In the genomic region with DNA sequence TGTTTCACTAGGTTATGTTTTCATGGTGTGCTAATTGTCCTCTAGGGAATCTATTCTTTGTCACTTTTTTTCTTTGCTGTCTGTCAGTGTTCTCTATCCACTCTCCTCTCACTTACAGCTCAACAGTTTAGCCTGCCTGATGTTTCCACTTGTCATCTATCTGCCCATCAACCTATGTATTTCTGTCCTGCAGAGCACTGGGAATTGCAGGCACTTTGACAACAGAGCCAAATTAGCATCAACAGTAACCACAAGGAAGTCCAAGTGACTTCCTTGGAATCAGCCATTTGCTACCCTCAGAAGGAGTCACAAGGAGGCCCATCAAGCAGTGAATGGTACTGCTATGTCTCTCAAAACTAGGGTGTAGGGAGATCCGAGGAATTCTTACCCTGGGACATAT, we compare ENCODE assay signal across 27 cellular contexts.
"Had no signal": no experiment of that assay in that cellular context is flagged by ENCODE, and none has a peak within 500 bp of the region (broad histone marks: within the 10 kb centered on the region; RNA-seq: fewer than 3 reads in every experiment).

No MANE protein-coding gene starts in this region.

- H3K36me3 Mint-ChIP-seq: immature natural killer cell had no signal

- H3K4me1 Mint-ChIP-seq: immature natural killer cell had no signal

- ATAC-seq: effector memory CD8-positive, alpha-beta T cell; esophagus mucosa; gastrocnemius medialis; heart left ventricle; left colon; left lobe of liver; lower lobe of right lung had no signal

- H3K27ac Mint-ChIP-seq: dendritic cell treated with granulocyte-macrophage colony-stimulating factor and Interleukin-4, amounts not matched to agents 40 ng/mL and 50 ng/mL, for 4 days; effector memory CD8-positive, alpha-beta T cell; endodermal cell; immature natural killer cell had no signal

- H3K4me3 Mint-ChIP-seq: dendritic cell treated with granulocyte-macrophage colony-stimulating factor and Interleukin-4, amounts not matched to agents 40 ng/mL and 50 ng/mL, for 4 days; effector memory CD8-positive, alpha-beta T cell; endodermal cell; immature natural killer cell had no signal

- H3K27ac ChIP-seq: colonic mucosa, epithelial cell of prostate, esophagus squamous epithelium, gastrocnemius medialis, heart left ventricle, left ventricle myocardium inferior, lower lobe of right lung had no signal

- H3K27me3 Mint-ChIP-seq: dendritic cell treated with granulocyte-macrophage colony-stimulating factor and Interleukin-4, amounts not matched to agents 40 ng/mL and 50 ng/mL, for 4 days had no signal

- H3K4me1 ChIP-seq: colonic mucosa, esophagus squamous epithelium, gastrocnemius medialis, heart left ventricle, left ventricle myocardium inferior, lower lobe of right lung had no signal

- DNase-seq: cerebellar nuclear complex; colonic mucosa; cortex of kidney; effector CD8-positive, alpha-beta T cell; effector memory CD8-positive, alpha-beta T cell; endodermal cell; erythroblast; esophagus squamous epithelium; foreskin fibroblast; foreskin melanocyte; gastrocnemius medialis; heart left ventricle; hypothalamus; immature natural killer cell; islet precursor cell; kidney; kidney glomerular epithelial cell; left colon; left ventricle myocardium inferior; lower lobe of right lung; mesendoderm; midbrain had no signal

- H3K9me3 Mint-ChIP-seq: dendritic cell treated with granulocyte-macrophage colony-stimulating factor and Interleukin-4, amounts not matched to agents 40 ng/mL and 50 ng/mL, for 4 days; effector memory CD8-positive, alpha-beta T cell; endodermal cell had no signal

- H3K9me3 ChIP-seq: colonic mucosa, esophagus squamous epithelium, gastrocnemius medialis, heart left ventricle, left ventricle myocardium inferior, lower lobe of right lung had no signal

- H3K4me3 ChIP-seq: colonic mucosa, esophagus squamous epithelium, gastrocnemius medialis, heart left ventricle, hepatocyte, left ventricle myocardium inferior, lower lobe of right lung had no signal

- H3K27me3 ChIP-seq: colonic mucosa, esophagus squamous epithelium, gastrocnemius medialis, heart left ventricle, hepatocyte had no signal

- H3K36me3 ChIP-seq: colonic mucosa, esophagus squamous epithelium, gastrocnemius medialis, heart left ventricle, left ventricle myocardium inferior, lower lobe of right lung had no signal
